ENCODE assay signal across 8 cellular contexts in the genomic region with DNA sequence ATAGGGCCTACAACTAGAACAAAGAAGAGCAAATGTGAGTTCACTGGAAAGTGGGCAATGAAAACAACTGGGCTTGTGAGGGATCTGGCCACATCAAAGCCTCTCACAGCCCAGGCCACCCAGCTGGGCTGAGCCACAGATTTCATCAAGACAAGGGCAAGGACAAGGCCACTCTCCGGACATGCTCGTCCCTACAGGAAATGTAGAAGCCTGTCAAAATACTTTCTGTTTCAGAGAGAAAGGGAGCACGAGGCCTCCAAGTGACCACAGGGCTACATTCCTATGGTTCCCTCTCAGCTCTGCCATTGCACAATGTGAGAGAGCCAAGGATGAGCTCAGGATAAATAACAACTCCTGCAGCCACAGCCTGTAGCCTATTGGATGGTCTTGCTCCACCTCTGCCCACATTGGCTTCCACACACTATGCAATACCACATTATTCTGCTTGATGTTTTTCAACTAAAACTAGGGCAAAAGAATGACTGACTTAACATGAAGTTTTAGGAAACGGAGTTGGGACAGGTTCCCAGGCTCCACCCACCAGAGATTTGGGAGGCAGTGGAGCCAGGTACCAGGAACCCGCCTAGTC. TPM values are rescaled to one million over a fixed set of nuclear protein-coding genes. Genes with fewer than 3 reads are reported as not detected.
DNase-seq lines count a peak whose midpoint lies in the region; ATAC-seq, FAIRE-seq and TF ChIP-seq lines count a peak whose summit lies in the region.

No MANE protein-coding gene starts in this region.

- POLR2A ChIA-PET in AG04449 (lab: Yijun Ruan, JAX): interaction anchor here (1.0 to 1.8 kb wide), 2 partner anchors 10 to 15 kb away, joined by 6 to 13 read pairs; no protein-coding TSS in a partner anchor

- H3K9me3 ChIP-seq in keratinocyte (ENCODE audit: control insufficient read depth, low read depth, low read length) (no peaks in the 10 kb centered on the region), subcutaneous abdominal adipose tissue (ENCODE audit: control insufficient read depth in 5 of 5, low read length in 5 of 5) (no peaks in the 10 kb centered on the region)

- no peaks in the 10 kb centered on the region for H4K20me1 ChIP-seq in keratinocyte (ENCODE audit: control insufficient read depth, extremely low read depth, insufficient read depth, low read length)

- H3K27ac Mint-ChIP-seq in glutamatergic neuron (ENCODE audit: unreplicated experiment): no peak overlapping the region

- no peaks in the 10 kb centered on the region for H3K36me3 Mint-ChIP-seq in glutamatergic neuron (ENCODE audit: unreplicated experiment)

- CTCF ChIA-PET in AG04449 (lab: Yijun Ruan, JAX): interaction anchor here (1.4 to 3.0 kb wide), 2 partner anchors 28 to 99 kb away, joined by 3 to 10 read pairs; no protein-coding TSS in a partner anchor

- peaks cover 51% of the 10 kb centered on the region for H3K4me1 Mint-ChIP-seq in glutamatergic neuron (ENCODE audit: low read depth, unreplicated experiment)

- peak overlapping the region; percentile 71 for H3K27ac ChIP-seq in angular gyrus (ENCODE audit: low read depth, low read length)
- H3K27ac ChIP-seq in keratinocyte (ENCODE audit: control insufficient read depth, insufficient read depth, low read length): no peak overlapping the region
- peak overlapping the region; percentile 98 for H3K27ac ChIP-seq in subcutaneous abdominal adipose tissue (ENCODE audit: low read depth, low read length)

- H3K27me3 Mint-ChIP-seq in glutamatergic neuron (ENCODE audit: unreplicated experiment): peaks cover 2% of the 10 kb centered on the region

- H3K9ac ChIP-seq in keratinocyte (ENCODE audit: control insufficient read depth, extremely low read depth, insufficient read depth, low read length): no peak overlapping the region
- H3K9ac ChIP-seq in subcutaneous abdominal adipose tissue (ENCODE audit: low read length in 5 of 5): peak overlapping the region; percentile 42 to 82 (median 50)

- H3K9me3 Mint-ChIP-seq in glutamatergic neuron (ENCODE audit: unreplicated experiment): no peaks in the 10 kb centered on the region

- H3K36me3 ChIP-seq in keratinocyte (ENCODE audit: control insufficient read depth in 2 of 2, extremely low read depth in 1 of 2, insufficient read depth in 2 of 2, low read length in 2 of 2) (no peaks in the 10 kb centered on the region), subcutaneous abdominal adipose tissue (ENCODE audit: control insufficient read depth in 5 of 5, insufficient read depth in 5 of 5, low read length in 5 of 5) (no peaks in the 10 kb centered on the region)

- H3K27me3 ChIP-seq in keratinocyte (ENCODE audit: control insufficient read depth, extremely low read depth, insufficient read depth, low read length) (no peaks in the 10 kb centered on the region), subcutaneous abdominal adipose tissue (ENCODE audit: control insufficient read depth in 5 of 5, insufficient read depth in 4 of 5, low read length in 5 of 5) (no peaks in the 10 kb centered on the region)

- H2AFZ ChIP-seq in keratinocyte (ENCODE audit: control insufficient read depth, low read length): no peak overlapping the region

- peak; percentile 97 for DNase-seq in AG04449 (ENCODE audit: low read depth, low spot score)
- DNase-seq in HuH-7 (ENCODE audit: low spot score): peak; percentile 61
- DNase-seq in keratinocyte (ENCODE audit: low read depth, low spot score): peak; percentile 11
- no peak for DNase-seq in NCI-H526 treated with DMSO at 0.1 percent for 48 hours (lab: John Stamatoyannopoulos, UW)
- DNase-seq in glutamatergic neuron: no peak

- peak overlapping the region; percentile 35 for H3K4me3 ChIP-seq in AG04449 (ENCODE audit: low read depth, low read length)
- no peak overlapping the region for H3K4me3 ChIP-seq in keratinocyte (ENCODE audit: control insufficient read depth in 2 of 3, extremely low read depth in 1 of 3, insufficient read depth in 2 of 3, low read depth in 1 of 3, low read length in 3 of 3)
- peak overlapping the region in 2 of 5 donors; percentile 28 to 30 for H3K4me3 ChIP-seq in subcutaneous abdominal adipose tissue (ENCODE audit: low read depth in 1 of 5, low read length in 5 of 5)

- peaks cover 75% of the 10 kb centered on the region for H3K79me2 ChIP-seq in keratinocyte (ENCODE audit: control insufficient read depth, insufficient read depth, low read length)

- TF ChIP-seq CTCF in AG04449 (IDR thresholded peaks at IDR 0.05; ENCODE audit: insufficient read depth, low read length, missing control alignments) (no peak), keratinocyte (optimal IDR thresholded peaks at IDR 0.05 in 1 of 3, IDR thresholded peaks at IDR 0.05 in 1 of 3, conservative IDR thresholded peaks at IDR 0.05 in 1 of 3; ENCODE audit: extremely low read depth in 1 of 3, insufficient read depth in 2 of 3, low read length in 3 of 3) (no peak), glutamatergic neuron (IDR thresholded peaks at IDR 0.05; ENCODE audit: partially characterized antibody, unreplicated experiment) (no peak)

- ATAC-seq in GM19023 (IDR thresholded peaks at IDR 0.05; ENCODE audit: unreplicated experiment): no peak

- no peak overlapping the region for H3K4me3 Mint-ChIP-seq in glutamatergic neuron (ENCODE audit: unreplicated experiment)

- peak overlapping the region; percentile 13 for H3K4me2 ChIP-seq in keratinocyte (ENCODE audit: control insufficient read depth, extremely low read depth, insufficient read depth, low read depth, low read length)

- H3K9me1 ChIP-seq in keratinocyte (ENCODE audit: control insufficient read depth, extremely low read depth, insufficient read depth, low read length): peaks cover 3% of the 10 kb centered on the region

- dilution Hi-C loops in keratinocyte (cut with MboI; ENCODE audit: extremely low pct_ligation_motif_present, low sequenced_read_pairs): no loop called here

- no peak for FAIRE-seq in keratinocyte (lab: Jason Lieb, UNC)

- H3K4me1 ChIP-seq in keratinocyte (ENCODE audit: control insufficient read depth, extremely low read depth, insufficient read depth, low read length) (peaks cover 17% of the 10 kb centered on the region), subcutaneous abdominal adipose tissue (ENCODE audit: control insufficient read depth in 5 of 5, insufficient read depth in 5 of 5, low read length in 5 of 5) (peaks cover 32 to 95% (median 87%) of the 10 kb centered on the region in 5 donors)

RNA-seq across cellular contexts. Expression of a gene that starts 12.1 kb away (rescaled TPM):
- 17.7 to 27.0 TPM (median 26.1 TPM) in 3 replicates for polyA plus RNA-seq in keratinocyte
- 10.8 TPM for polyA plus RNA-seq in keratinocyte (2011; ENCODE audit: low read depth)
- polyA plus RNA-seq in keratinocyte (2011; cell fraction: cytosol; rRNA removed): 11.9 and 13.8 TPM in 2 replicates
- polyA plus RNA-seq in keratinocyte (2011; cell fraction: nucleus; rRNA removed): 56.7 and 64.2 TPM in 2 replicates
- polyA plus RNA-seq in keratinocyte (2012; ENCODE audit: low replicate concordance): 13.9 and 16.2 TPM in 2 replicates
- polyA minus RNA-seq in keratinocyte: 29.3 to 31.1 TPM (median 30.8 TPM) in 3 replicates
- 14.4 TPM for polyA minus RNA-seq in keratinocyte (2011; cell fraction: cytosol; rRNA and poly(A)+ RNA removed)
- polyA minus RNA-seq in keratinocyte (2011; cell fraction: nucleus; rRNA and poly(A)+ RNA removed): 26.8 and 43.9 TPM in 2 replicates
- total RNA-seq in glutamatergic neuron (ENCODE audit: unreplicated experiment): 45.3 TPM

RNA-seq across cellular contexts. Expression of a gene that starts 27.0 kb away (rescaled TPM):
- polyA plus RNA-seq in keratinocyte: not detected in 3 replicates
- polyA plus RNA-seq in keratinocyte (2011; ENCODE audit: low read depth): not detected
- not detected in 2 replicates for polyA plus RNA-seq in keratinocyte (2011; cell fraction: cytosol; rRNA removed)
- polyA plus RNA-seq in keratinocyte (2011; cell fraction: nucleus; rRNA removed): not detected in 2 replicates
- polyA plus RNA-seq in keratinocyte (2012; ENCODE audit: low replicate concordance): 0.07 TPM in 2 replicates
- polyA minus RNA-seq in keratinocyte: not detected in 3 replicates
- not detected for polyA minus RNA-seq in keratinocyte (2011; cell fraction: cytosol; rRNA and poly(A)+ RNA removed)
- not detected in 2 replicates for polyA minus RNA-seq in keratinocyte (2011; cell fraction: nucleus; rRNA and poly(A)+ RNA removed)
- total RNA-seq in glutamatergic neuron (ENCODE audit: unreplicated experiment): not detected

Comparison
In these comparisons a context has a peak if more than half of its experiments do, and no peak if none do; other contexts are left out.
1. DNase-seq: peak in AG04449 (single experiment), HuH-7 (single experiment) and keratinocyte (single experiment); none in NCI-H526 treated with DMSO at 0.1 percent for 48 hours (single experiment) and glutamatergic neuron (single experiment).